In the genomic region with DNA sequence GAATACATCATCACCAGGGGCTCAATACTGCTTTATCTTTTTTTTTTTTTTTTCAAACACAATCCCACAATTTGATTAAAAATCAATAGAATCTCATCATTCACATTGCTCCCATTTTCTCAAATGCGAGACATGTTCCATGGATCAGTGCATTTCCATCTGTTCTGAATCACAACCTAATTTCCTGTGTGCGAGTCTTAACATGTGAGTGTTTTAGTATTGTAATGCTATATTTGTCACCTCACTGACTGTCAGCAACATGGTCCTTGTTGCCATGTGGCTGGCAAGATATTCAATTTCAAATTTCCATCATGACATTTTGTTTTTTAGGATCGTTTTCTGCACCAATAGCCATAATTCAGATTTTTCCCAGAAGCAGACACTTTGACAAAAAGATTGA, we compare ENCODE assay signal across 19 cellular contexts.
DNase-seq lines count a peak whose midpoint lies in the region; ATAC-seq and TF ChIP-seq lines count a peak whose summit lies in the region.
"Had no signal": no experiment of that assay in that cellular context is flagged by ENCODE, and none has a peak within 500 bp of the region (broad histone marks: within the 10 kb centered on the region; RNA-seq: fewer than 3 reads in every experiment).

No MANE protein-coding gene starts in this region.

- H3K9me3 ChIP-seq in upper lobe of left lung, result peaks cover 0 to 2% (median 0%) of the 10 kb centered on the region in 4 donors
- H3K9me3 ChIP-seq: BLaER1 treated with 17β-estradiol and CSF1 and Interleukin-3, amounts not matched to agents 10 nM and 100 nM had no signal

- H3K27ac Mint-ChIP-seq in GM23338, result no peak overlapping the region
- H3K27ac Mint-ChIP-seq: B cell; CD8-positive, alpha-beta T cell; HFFc6 had no signal

- no peaks in the 10 kb centered on the region for H3K27me3 ChIP-seq in GM23338 (ENCODE audit: insufficient read depth)
- H3K27me3 ChIP-seq in upper lobe of left lung, result no peaks in the 10 kb centered on the region
- H3K27me3 ChIP-seq: BLaER1 treated with 17β-estradiol and CSF1 and Interleukin-3, amounts not matched to agents 10 nM and 100 nM had no signal

- no peaks in the 10 kb centered on the region for H3K4me1 ChIP-seq in GM23338 (ENCODE audit: insufficient read depth)
- no peaks in the 10 kb centered on the region for H3K4me1 ChIP-seq in upper lobe of left lung
- H3K4me1 ChIP-seq: BLaER1 treated with 17β-estradiol and CSF1 and Interleukin-3, amounts not matched to agents 10 nM and 100 nM had no signal

- H3K36me3 Mint-ChIP-seq in GM23338 (ENCODE audit: low read depth), result no peaks in the 10 kb centered on the region; the same call in 1 of the 3 replicates
- H3K36me3 Mint-ChIP-seq: CD8-positive, alpha-beta T cell had no signal

- H3K4me3 ChIP-seq in GM23338 (no peak overlapping the region), epithelial cell of esophagus (ENCODE audit: low read length) (no peak overlapping the region), upper lobe of left lung (no peak overlapping the region)
- H3K4me3 ChIP-seq: BLaER1 treated with 17β-estradiol and CSF1 and Interleukin-3, amounts not matched to agents 10 nM and 100 nM had no signal

- DNase-seq in GM23338 (ENCODE audit: low spot score) (no peak), NCI-H1694 treated with DMSO at 0.1 percent for 48 hours (lab: John Stamatoyannopoulos, UW) (peak; percentile 90), NCI-H69 (lab: John Stamatoyannopoulos, UW) (peak; percentile 56), epithelial cell of esophagus (ENCODE audit: low read depth) (peak; percentile 69), upper lobe of left lung (no peak), cerebellar nuclear complex (lab: John Stamatoyannopoulos, UW) (no peak), GM10266 (ENCODE audit: extremely low spot score) (no peak)
- DNase-seq: Calu3; CD8-positive, alpha-beta T cell; DMS53; DND-41; EL; GOT3; H7; HFFc6; IMR-90 had no signal

- H3K79me2 ChIP-seq in GM23338 (replicated peaks; ENCODE audit: insufficient read depth), result no peaks in the 10 kb centered on the region

- peaks cover 6% of the 10 kb centered on the region; the same call in 1 of the 2 replicates for H3K9me2 ChIP-seq in GM23338 (ENCODE audit: insufficient read depth)

- no peak overlapping the region for H3K4me3 Mint-ChIP-seq in GM23338
- H3K4me3 Mint-ChIP-seq: B cell; CD8-positive, alpha-beta T cell; HFFc6 had no signal

- no peaks in the 10 kb centered on the region for H3F3A ChIP-seq in GM23338 (replicated peaks; ENCODE audit: low read depth)

- H4K20me1 ChIP-seq in GM23338 (replicated peaks; ENCODE audit: insufficient read depth), result no peaks in the 10 kb centered on the region
- H4K20me1 ChIP-seq: BLaER1 treated with 17β-estradiol and CSF1 and Interleukin-3, amounts not matched to agents 10 nM and 100 nM had no signal

- TF ChIP-seq POLR2A in upper lobe of left lung (IDR thresholded peaks at IDR 0.05), result no peak

- H3K27me3 Mint-ChIP-seq in GM23338 (ENCODE audit: insufficient read depth, low read depth, poor library complexity), result no peaks in the 10 kb centered on the region
- H3K27me3 Mint-ChIP-seq: B cell had no signal

- no peaks in the 10 kb centered on the region for H3K4me1 Mint-ChIP-seq in GM23338
- H3K4me1 Mint-ChIP-seq: B cell had no signal

- H3K27ac ChIP-seq in GM23338 (ENCODE audit: low read depth) (no peak overlapping the region), upper lobe of left lung (no peak overlapping the region)
- H3K27ac ChIP-seq: BLaER1 treated with 17β-estradiol and CSF1 and Interleukin-3, amounts not matched to agents 10 nM and 100 nM had no signal

- H2AFZ ChIP-seq in GM23338, result peak overlapping the region; percentile 79; the same call in 1 of the 2 replicates

- TF ChIP-seq CTCF in GM23338 (conservative IDR thresholded peaks at IDR 0.05; ENCODE audit: low read depth in 2 of 2) (no peak), epithelial cell of esophagus (IDR thresholded peaks at IDR 0.05; ENCODE audit: insufficient read depth, low read depth, low read length, missing control alignments) (no peak), upper lobe of left lung (IDR thresholded peaks at IDR 0.05) (no peak), GM10266 (IDR thresholded peaks at IDR 0.05; ENCODE audit: control insufficient read depth, insufficient read depth, low read depth, missing control alignments) (no peak)

- H3K9me3 Mint-ChIP-seq in GM23338, result peaks cover 5% of the 10 kb centered on the region; the same call in 1 of the 3 replicates

- ATAC-seq in GM23338 (no peak), upper lobe of left lung (ENCODE audit: low FRiP score in 2 of 2) (no peak)
- ATAC-seq: CD8-positive, alpha-beta T cell; HCT116 had no signal

- no peaks in the 10 kb centered on the region for H3K36me3 ChIP-seq in GM23338 (ENCODE audit: insufficient read depth)
- no peaks in the 10 kb centered on the region for H3K36me3 ChIP-seq in upper lobe of left lung
- H3K36me3 ChIP-seq: BLaER1 treated with 17β-estradiol and CSF1 and Interleukin-3, amounts not matched to agents 10 nM and 100 nM had no signal

- H3K4me2 ChIP-seq in GM23338, result no peak overlapping the region
- H3K4me2 ChIP-seq: BLaER1 treated with 17β-estradiol and CSF1 and Interleukin-3, amounts not matched to agents 10 nM and 100 nM had no signal

- no peak for TF ChIP-seq EP300 in upper lobe of left lung (IDR thresholded peaks at IDR 0.05)

- 81 to 82% methylated on average over 3 of the region's 3 CpGs for WGBS in upper lobe of left lung, 2 donors

TF ChIP-seq in GM23338, 12 proteins besides CTCF, POLR2A, EP300 and RAD21 (continues in another document):
- TF ChIP-seq ZNF114 (CRISPR knock-in tag; IDR thresholded peaks at IDR 0.05) (no peak), STAT1 (IDR thresholded peaks at IDR 0.05; ENCODE audit: unreplicated experiment) (no peak), CREB1 (CRISPR knock-in tag; IDR thresholded peaks at IDR 0.05; ENCODE audit: low read depth) (no peak)
- TF ChIP-seq, protein P1, sequence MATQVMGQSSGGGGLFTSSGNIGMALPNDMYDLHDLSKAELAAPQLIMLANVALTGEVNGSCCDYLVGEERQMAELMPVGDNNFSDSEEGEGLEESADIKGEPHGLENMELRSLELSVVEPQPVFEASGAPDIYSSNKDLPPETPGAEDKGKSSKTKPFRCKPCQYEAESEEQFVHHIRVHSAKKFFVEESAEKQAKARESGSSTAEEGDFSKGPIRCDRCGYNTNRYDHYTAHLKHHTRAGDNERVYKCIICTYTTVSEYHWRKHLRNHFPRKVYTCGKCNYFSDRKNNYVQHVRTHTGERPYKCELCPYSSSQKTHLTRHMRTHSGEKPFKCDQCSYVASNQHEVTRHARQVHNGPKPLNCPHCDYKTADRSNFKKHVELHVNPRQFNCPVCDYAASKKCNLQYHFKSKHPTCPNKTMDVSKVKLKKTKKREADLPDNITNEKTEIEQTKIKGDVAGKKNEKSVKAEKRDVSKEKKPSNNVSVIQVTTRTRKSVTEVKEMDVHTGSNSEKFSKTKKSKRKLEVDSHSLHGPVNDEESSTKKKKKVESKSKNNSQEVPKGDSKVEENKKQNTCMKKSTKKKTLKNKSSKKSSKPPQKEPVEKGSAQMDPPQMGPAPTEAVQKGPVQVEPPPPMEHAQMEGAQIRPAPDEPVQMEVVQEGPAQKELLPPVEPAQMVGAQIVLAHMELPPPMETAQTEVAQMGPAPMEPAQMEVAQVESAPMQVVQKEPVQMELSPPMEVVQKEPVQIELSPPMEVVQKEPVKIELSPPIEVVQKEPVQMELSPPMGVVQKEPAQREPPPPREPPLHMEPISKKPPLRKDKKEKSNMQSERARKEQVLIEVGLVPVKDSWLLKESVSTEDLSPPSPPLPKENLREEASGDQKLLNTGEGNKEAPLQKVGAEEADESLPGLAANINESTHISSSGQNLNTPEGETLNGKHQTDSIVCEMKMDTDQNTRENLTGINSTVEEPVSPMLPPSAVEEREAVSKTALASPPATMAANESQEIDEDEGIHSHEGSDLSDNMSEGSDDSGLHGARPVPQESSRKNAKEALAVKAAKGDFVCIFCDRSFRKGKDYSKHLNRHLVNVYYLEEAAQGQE (IDR thresholded peaks at IDR 0.05; ENCODE audit: unreplicated experiment), result no peak

Comparison
In these comparisons a context has a peak if more than half of its experiments do, and no peak if none do; other contexts are left out.
1. DNase-seq: peak in NCI-H1694 treated with DMSO at 0.1 percent for 48 hours (single experiment), NCI-H69 (single experiment) and epithelial cell of esophagus (single experiment); none in GM23338 (single experiment), upper lobe of left lung (0 of 2), cerebellar nuclear complex (0 of 2) and GM10266 (single experiment).